ENCODE assay signal across 1 cellular context in the genomic region with DNA sequence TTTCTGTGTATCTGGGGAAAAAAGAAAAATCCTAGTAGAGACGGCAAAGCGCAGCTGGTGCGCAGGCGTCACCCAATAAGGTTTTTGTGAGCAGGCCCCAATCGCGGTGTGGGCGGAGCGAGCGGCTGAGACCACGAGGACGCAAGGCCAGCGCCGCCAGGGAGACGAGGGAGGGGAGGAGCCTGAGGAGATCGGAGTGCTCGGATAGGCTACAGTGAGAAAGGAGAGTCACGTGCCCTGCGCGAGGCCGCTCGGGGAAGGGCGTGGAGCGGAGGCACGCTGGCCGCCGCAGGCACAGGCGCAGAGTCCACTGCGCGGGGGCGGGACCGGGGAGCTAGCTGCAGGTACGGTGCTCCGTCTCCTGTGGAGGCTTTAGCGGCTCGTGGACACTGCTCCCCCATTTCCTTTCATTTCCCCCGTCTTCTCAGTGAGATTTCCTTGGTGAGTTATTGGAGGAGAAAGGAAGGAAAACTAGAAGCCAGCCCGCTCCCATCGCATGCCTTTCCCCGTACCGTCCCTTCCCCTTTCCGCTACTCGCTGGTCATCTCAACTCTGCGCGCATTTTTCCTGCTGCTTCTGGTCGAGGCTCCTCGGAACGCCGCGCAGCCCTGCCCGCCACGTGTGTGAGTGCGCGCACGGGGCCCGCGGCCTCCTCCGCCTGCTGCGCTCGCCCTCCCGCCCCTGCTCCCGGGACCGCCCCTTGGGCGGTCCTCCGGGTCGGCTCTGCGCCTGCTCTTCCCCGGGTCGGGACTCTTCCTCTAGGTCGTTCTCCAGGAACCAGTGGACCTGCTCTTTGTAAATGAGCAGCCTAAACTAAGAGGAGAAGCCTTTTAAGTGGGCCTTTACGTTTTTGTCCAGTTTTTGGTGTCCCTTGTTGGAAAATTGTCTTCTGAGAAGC.
TF ChIP-seq lines count a peak whose summit lies in the region.

A gene with protein sequence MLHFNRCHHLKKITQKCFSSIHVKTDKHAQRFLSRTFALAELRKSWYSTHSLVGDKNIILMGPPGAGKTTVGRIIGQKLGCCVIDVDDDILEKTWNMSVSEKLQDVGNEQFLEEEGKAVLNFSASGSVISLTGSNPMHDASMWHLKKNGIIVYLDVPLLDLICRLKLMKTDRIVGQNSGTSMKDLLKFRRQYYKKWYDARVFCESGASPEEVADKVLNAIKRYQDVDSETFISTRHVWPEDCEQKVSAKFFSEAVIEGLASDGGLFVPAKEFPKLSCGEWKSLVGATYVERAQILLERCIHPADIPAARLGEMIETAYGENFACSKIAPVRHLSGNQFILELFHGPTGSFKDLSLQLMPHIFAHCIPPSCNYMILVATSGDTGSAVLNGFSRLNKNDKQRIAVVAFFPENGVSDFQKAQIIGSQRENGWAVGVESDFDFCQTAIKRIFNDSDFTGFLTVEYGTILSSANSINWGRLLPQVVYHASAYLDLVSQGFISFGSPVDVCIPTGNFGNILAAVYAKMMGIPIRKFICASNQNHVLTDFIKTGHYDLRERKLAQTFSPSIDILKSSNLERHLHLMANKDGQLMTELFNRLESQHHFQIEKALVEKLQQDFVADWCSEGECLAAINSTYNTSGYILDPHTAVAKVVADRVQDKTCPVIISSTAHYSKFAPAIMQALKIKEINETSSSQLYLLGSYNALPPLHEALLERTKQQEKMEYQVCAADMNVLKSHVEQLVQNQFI (plus strand): TSS at position 264 of the 898 bp plus-strand sequence. CDS start 6,612 bp downstream, outside the sequence.

TF ChIP-seq in HEK293, 187 proteins besides CTCF, POLR2A, EP300 and RAD21 (continued from another document and continues in another):
- TF ChIP-seq, protein P1, sequence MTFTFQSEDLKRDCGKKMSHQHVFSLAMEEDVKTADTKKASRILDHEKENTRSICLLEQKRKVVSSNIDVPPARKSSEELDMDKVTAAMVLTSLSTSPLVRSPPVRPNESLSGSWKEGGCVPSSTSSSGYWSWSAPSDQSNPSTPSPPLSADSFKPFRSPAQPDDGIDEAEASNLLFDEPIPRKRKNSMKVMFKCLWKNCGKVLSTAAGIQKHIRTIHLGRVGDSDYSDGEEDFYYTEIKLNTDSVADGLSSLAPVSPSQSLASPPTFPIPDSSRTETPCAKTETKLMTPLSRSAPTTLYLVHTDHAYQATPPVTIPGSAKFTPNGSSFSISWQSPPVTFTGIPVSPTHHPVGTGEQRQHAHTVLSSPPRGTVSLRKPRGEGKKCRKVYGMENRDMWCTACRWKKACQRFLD (tag by site-specific recombination; IDR thresholded peaks at IDR 0.05): no peak
- TF ChIP-seq ZNF37A (tag by site-specific recombination; IDR thresholded peaks at IDR 0.05) (no peak), ZSCAN30 (tag by site-specific recombination; IDR thresholded peaks at IDR 0.05) (peak; percentile 95), HOXC10 (CRISPR knock-in tag; IDR thresholded peaks at IDR 0.05) (0 out of 2 replicates have a peak, but pooled peaks have one; percentile 52), ZNF623 (tag by site-specific recombination; IDR thresholded peaks at IDR 0.05) (0 out of 2 replicates have a peak, but pooled peaks have one; percentile 27), ZNF354C (tag by site-specific recombination; IDR thresholded peaks at IDR 0.05; ENCODE audit: borderline replicate concordance, low read depth) (no peak), ZNF366 (tag by site-specific recombination; conservative IDR thresholded peaks at IDR 0.05) (no peak; the same call in 1 of the 2 replicates), ZNF335 (tag by site-specific recombination; conservative IDR thresholded peaks at IDR 0.05) (peak; percentile 90), ZNF169 (tag by site-specific recombination; IDR thresholded peaks at IDR 0.05) (no peak), ZNF341 (tag by site-specific recombination; IDR thresholded peaks at IDR 0.05; ENCODE audit: low read depth) (peak; percentile 63; the same call in 1 of the 2 replicates), ZNF121 (tag by site-specific recombination; IDR thresholded peaks at IDR 0.05) (0 out of 2 replicates have a peak, but pooled peaks have one; percentile 26), ZNF223 (tag by site-specific recombination; IDR thresholded peaks at IDR 0.05) (0 out of 2 replicates have a peak, but pooled peaks have one; percentile 44), ZBTB17 (tag by site-specific recombination; IDR thresholded peaks at IDR 0.05) (peak; percentile 89), ZNF19 (tag by site-specific recombination; IDR thresholded peaks at IDR 0.05; ENCODE audit: low read depth) (no peak), ZBTB7A (tag by site-specific recombination; IDR thresholded peaks at IDR 0.05; ENCODE audit: low read depth) (no peak), WT1 (tag by site-specific recombination; IDR thresholded peaks at IDR 0.05) (no peak), ZXDB (tag by site-specific recombination; IDR thresholded peaks at IDR 0.05) (peak; percentile 98), ZBTB20 (tag by site-specific recombination; IDR thresholded peaks at IDR 0.05) (peak; percentile 67; the same call in 1 of the 2 replicates), ZNF629 (tag by site-specific recombination; IDR thresholded peaks at IDR 0.05) (peak; percentile 68), ZNF174 (tag by site-specific recombination; IDR thresholded peaks at IDR 0.05) (no peak), KLF1 (tag by site-specific recombination; IDR thresholded peaks at IDR 0.05) (peak; percentile 80), ZNF830 (tag by site-specific recombination; IDR thresholded peaks at IDR 0.05; ENCODE audit: low read depth) (no peak), ZNF843 (tag by site-specific recombination; IDR thresholded peaks at IDR 0.05) (no peak; the same call in none of the 2 replicates), KLF16 (tag by site-specific recombination; IDR thresholded peaks at IDR 0.05) (peak; percentile 94), ZNF530 (tag by site-specific recombination; IDR thresholded peaks at IDR 0.05; ENCODE audit: low read depth) (no peak), ZNF521 (tag by site-specific recombination; IDR thresholded peaks at IDR 0.05) (no peak), ZNF426 (tag by site-specific recombination; IDR thresholded peaks at IDR 0.05) (no peak), ZIC2 (tag by site-specific recombination; IDR thresholded peaks at IDR 0.05) (peak; percentile 61), ZNF626 (tag by site-specific recombination; IDR thresholded peaks at IDR 0.05) (no peak)
- TF ChIP-seq, protein P2, sequence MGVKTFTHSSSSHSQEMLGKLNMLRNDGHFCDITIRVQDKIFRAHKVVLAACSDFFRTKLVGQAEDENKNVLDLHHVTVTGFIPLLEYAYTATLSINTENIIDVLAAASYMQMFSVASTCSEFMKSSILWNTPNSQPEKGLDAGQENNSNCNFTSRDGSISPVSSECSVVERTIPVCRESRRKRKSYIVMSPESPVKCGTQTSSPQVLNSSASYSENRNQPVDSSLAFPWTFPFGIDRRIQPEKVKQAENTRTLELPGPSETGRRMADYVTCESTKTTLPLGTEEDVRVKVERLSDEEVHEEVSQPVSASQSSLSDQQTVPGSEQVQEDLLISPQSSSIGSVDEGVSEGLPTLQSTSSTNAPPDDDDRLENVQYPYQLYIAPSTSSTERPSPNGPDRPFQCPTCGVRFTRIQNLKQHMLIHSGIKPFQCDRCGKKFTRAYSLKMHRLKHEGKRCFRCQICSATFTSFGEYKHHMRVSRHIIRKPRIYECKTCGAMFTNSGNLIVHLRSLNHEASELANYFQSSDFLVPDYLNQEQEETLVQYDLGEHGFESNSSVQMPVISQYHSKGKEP (tag by site-specific recombination; IDR thresholded peaks at IDR 0.05): no peak; the same call in 1 of the 2 replicates
- TF ChIP-seq, protein P3, sequence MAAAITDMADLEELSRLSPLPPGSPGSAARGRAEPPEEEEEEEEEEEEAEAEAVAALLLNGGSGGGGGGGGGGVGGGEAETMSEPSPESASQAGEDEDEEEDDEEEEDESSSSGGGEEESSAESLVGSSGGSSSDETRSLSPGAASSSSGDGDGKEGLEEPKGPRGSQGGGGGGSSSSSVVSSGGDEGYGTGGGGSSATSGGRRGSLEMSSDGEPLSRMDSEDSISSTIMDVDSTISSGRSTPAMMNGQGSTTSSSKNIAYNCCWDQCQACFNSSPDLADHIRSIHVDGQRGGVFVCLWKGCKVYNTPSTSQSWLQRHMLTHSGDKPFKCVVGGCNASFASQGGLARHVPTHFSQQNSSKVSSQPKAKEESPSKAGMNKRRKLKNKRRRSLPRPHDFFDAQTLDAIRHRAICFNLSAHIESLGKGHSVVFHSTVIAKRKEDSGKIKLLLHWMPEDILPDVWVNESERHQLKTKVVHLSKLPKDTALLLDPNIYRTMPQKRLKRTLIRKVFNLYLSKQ (tag by site-specific recombination; IDR thresholded peaks at IDR 0.05; ENCODE audit: borderline replicate concordance): no peak
- TF ChIP-seq, protein P4, sequence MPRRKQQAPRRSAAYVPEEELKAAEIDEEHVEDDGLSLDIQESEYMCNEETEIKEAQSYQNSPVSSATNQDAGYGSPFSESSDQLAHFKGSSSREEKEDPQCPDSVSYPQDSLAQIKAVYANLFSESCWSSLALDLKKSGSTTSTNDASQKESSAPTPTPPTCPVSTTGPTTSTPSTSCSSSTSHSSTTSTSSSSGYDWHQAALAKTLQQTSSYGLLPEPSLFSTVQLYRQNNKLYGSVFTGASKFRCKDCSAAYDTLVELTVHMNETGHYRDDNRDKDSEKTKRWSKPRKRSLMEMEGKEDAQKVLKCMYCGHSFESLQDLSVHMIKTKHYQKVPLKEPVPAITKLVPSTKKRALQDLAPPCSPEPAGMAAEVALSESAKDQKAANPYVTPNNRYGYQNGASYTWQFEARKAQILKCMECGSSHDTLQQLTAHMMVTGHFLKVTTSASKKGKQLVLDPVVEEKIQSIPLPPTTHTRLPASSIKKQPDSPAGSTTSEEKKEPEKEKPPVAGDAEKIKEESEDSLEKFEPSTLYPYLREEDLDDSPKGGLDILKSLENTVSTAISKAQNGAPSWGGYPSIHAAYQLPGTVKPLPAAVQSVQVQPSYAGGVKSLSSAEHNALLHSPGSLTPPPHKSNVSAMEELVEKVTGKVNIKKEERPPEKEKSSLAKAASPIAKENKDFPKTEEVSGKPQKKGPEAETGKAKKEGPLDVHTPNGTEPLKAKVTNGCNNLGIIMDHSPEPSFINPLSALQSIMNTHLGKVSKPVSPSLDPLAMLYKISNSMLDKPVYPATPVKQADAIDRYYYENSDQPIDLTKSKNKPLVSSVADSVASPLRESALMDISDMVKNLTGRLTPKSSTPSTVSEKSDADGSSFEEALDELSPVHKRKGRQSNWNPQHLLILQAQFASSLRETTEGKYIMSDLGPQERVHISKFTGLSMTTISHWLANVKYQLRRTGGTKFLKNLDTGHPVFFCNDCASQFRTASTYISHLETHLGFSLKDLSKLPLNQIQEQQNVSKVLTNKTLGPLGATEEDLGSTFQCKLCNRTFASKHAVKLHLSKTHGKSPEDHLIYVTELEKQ (tag by site-specific recombination; IDR thresholded peaks at IDR 0.05; ENCODE audit: borderline replicate concordance): no peak
- TF ChIP-seq, protein P5, sequence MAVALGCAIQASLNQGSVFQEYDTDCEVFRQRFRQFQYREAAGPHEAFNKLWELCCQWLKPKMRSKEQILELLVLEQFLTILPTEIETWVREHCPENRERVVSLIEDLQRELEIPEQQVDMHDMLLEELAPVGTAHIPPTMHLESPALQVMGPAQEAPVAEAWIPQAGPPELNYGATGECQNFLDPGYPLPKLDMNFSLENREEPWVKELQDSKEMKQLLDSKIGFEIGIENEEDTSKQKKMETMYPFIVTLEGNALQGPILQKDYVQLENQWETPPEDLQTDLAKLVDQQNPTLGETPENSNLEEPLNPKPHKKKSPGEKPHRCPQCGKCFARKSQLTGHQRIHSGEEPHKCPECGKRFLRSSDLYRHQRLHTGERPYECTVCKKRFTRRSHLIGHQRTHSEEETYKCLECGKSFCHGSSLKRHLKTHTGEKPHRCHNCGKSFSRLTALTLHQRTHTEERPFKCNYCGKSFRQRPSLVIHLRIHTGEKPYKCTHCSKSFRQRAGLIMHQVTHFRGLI (tag by site-specific recombination; IDR thresholded peaks at IDR 0.05): 0 out of 2 replicates have a peak, but pooled peaks have one; percentile 21
- TF ChIP-seq, protein P6, sequence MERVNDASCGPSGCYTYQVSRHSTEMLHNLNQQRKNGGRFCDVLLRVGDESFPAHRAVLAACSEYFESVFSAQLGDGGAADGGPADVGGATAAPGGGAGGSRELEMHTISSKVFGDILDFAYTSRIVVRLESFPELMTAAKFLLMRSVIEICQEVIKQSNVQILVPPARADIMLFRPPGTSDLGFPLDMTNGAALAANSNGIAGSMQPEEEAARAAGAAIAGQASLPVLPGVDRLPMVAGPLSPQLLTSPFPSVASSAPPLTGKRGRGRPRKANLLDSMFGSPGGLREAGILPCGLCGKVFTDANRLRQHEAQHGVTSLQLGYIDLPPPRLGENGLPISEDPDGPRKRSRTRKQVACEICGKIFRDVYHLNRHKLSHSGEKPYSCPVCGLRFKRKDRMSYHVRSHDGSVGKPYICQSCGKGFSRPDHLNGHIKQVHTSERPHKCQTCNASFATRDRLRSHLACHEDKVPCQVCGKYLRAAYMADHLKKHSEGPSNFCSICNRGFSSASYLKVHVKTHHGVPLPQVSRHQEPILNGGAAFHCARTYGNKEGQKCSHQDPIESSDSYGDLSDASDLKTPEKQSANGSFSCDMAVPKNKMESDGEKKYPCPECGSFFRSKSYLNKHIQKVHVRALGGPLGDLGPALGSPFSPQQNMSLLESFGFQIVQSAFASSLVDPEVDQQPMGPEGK (tag by site-specific recombination; IDR thresholded peaks at IDR 0.05): peak; percentile 81
- TF ChIP-seq, protein P7, sequence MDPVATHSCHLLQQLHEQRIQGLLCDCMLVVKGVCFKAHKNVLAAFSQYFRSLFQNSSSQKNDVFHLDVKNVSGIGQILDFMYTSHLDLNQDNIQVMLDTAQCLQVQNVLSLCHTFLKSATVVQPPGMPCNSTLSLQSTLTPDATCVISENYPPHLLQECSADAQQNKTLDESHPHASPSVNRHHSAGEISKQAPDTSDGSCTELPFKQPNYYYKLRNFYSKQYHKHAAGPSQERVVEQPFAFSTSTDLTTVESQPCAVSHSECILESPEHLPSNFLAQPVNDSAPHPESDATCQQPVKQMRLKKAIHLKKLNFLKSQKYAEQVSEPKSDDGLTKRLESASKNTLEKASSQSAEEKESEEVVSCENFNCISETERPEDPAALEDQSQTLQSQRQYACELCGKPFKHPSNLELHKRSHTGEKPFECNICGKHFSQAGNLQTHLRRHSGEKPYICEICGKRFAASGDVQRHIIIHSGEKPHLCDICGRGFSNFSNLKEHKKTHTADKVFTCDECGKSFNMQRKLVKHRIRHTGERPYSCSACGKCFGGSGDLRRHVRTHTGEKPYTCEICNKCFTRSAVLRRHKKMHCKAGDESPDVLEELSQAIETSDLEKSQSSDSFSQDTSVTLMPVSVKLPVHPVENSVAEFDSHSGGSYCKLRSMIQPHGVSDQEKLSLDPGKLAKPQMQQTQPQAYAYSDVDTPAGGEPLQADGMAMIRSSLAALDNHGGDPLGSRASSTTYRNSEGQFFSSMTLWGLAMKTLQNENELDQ (tag by site-specific recombination; IDR thresholded peaks at IDR 0.05; ENCODE audit: low read depth): no peak
